In genomic region chr4:168601899-168602298, GRCh38 we compare ENCODE assay signal across 26 cellular contexts.
"Had no signal": no experiment of that assay in that cellular context is flagged by ENCODE, and none has a peak within 500 bp of the region (broad histone marks: within the 10 kb centered on the region; RNA-seq: fewer than 3 reads in every experiment).

No MANE protein-coding gene starts in this region.

- H3K27ac ChIP-seq: gastroesophageal sphincter, lower lobe of right lung, neutrophil, suprapubic skin, tibial artery had no signal

- ATAC-seq: activated T-cell treated with anti-CD3 and anti-CD28 coated beads, Interleukin-2, amount 50 U/mL, for 4 hours; activated T-helper 17 cell treated with anti-CD3 and anti-CD28 coated beads, Interleukin-2, amount 50 U/mL, for 72 hours; gastroesophageal sphincter; lower lobe of right lung; natural killer cell; sciatic nerve had no signal

- H3K4me3 ChIP-seq: gastroesophageal sphincter, lower lobe of right lung, suprapubic skin, tibial artery had no signal

- DNase-seq: activated CD4-positive, alpha-beta memory T cell treated with anti-CD3 and anti-CD28 coated beads, Interleukin-2, amount 10 ng/mL, durations not matched to agents 7 days and 5 days; activated CD4-positive, alpha-beta T cell treated with anti-CD3 and anti-CD28 coated beads, Interleukin-2, amount 10 ng/mL, durations not matched to agents 7 days and 5 days; activated CD4-positive, CD25-positive, alpha-beta regulatory T cell treated with anti-CD3 and anti-CD28 coated beads, Interleukin-2, amount 50 U/mL, for 72 hours; activated CD8-positive, alpha-beta memory T cell treated with anti-CD3 and anti-CD28 coated beads, Interleukin-2, amount 50 U/mL, for 48 hours; activated gamma-delta T cell treated with Interleukin-2 at 50 U/mL for 16 hours; activated naive CD4-positive, alpha-beta T cell treated with anti-CD3 and anti-CD28 coated beads, Interleukin-2, amount 50 U/mL, for 16 hours; activated T-cell treated with anti-CD3 and anti-CD28 coated beads, Interleukin-2, amount 50 U/mL, for 4 hours; amniotic stem cell; effector CD8-positive, alpha-beta T cell; erythroblast; head of caudate nucleus; hippocampal formation; lower lobe of right lung; mesendoderm; natural killer cell; retina; stimulated activated CD4-positive, alpha-beta T cell treated with anti-CD3 and anti-CD28 coated beads, Interleukin-15, amount 100 ng/mL, for 24 hours; stimulated activated CD4-positive, alpha-beta T cell treated with anti-CD3 and anti-CD28 coated beads, Interleukin-2, amount 100 ng/mL, for 24 hours; stimulated activated naive CD4-positive, alpha-beta T cell; T-helper 2 cell; tibial artery had no signal

- H3K9me3 ChIP-seq: gastroesophageal sphincter, lower lobe of right lung, neutrophil, suprapubic skin, tibial artery had no signal

- H3K36me3 ChIP-seq: gastroesophageal sphincter, lower lobe of right lung, neutrophil, suprapubic skin, tibial artery had no signal

- H3K4me1 ChIP-seq: lower lobe of right lung had no signal

- H3K27me3 ChIP-seq: gastroesophageal sphincter, neutrophil, suprapubic skin, tibial artery had no signal
